Comparison of ENCODE assay signal across 11 cellular contexts in genomic region chr5:38463634-38464521, GRCh38.
DNase-seq lines count a peak whose midpoint lies in the region; ATAC-seq and TF ChIP-seq lines count a peak whose summit lies in the region.
"Had no signal": no experiment of that assay in that cellular context is flagged by ENCODE, and none has a peak within 500 bp of the region (broad histone marks: within the 10 kb centered on the region; RNA-seq: fewer than 3 reads in every experiment).

No MANE protein-coding gene starts in this region.

- DNase-seq in BJ (ENCODE audit: low read depth): peak; percentile 67
- DNase-seq in RWPE1 (ENCODE audit: low spot score): peak; percentile 84
- DNase-seq in fibroblast of peridontal ligament (ENCODE audit: extremely low read depth): peak; percentile 84
- DNase-seq in stimulated activated CD8-positive, alpha-beta memory T cell treated with anti-CD3 and anti-CD28 coated beads, Interleukin-4, amount 100 ng/mL, for 48 hours: no peak
- DNase-seq in NCI-H1417 treated with DMSO at 0.1 percent for 48 hours (lab: John Stamatoyannopoulos, UW): no peak
- DNase-seq in DMS79 (lab: John Stamatoyannopoulos, UW): no peak
- DNase-seq in stimulated activated effector memory CD8-positive, alpha-beta T cell treated with anti-CD3 and anti-CD28 coated beads, Interleukin-12 subunit alpha, Interleukin-12 subunit beta, amount 100 ng/mL, for 72 hours (ENCODE audit: low spot score in 2 of 2): no peak
- DNase-seq: activated naive CD4-positive, alpha-beta T cell treated with Interleukin-2 at 50 U/mL for 16 hours; stimulated activated naive CD8-positive, alpha-beta T cell treated with anti-CD3 and anti-CD28 coated beads, Interleukin-15, Interleukin-2, amounts not matched to agents 100 U/mL and 50 U/mL, for 24 hours had no signal

- no peaks in the 10 kb centered on the region for H3K9me3 ChIP-seq in parathyroid adenoma (ENCODE audit: control insufficient read depth, low read length)

- H3K4me3 ChIP-seq in BJ (ENCODE audit: low read depth, low read length): no peak overlapping the region
- H3K4me3 ChIP-seq in parathyroid adenoma (ENCODE audit: low read depth, low read length): no peak overlapping the region

- H3K4me1 Mint-ChIP-seq in stimulated activated effector memory CD8-positive, alpha-beta T cell treated with anti-CD3 and anti-CD28 coated beads, Interleukin-12 subunit alpha, Interleukin-12 subunit beta, amount 100 ng/mL, for 72 hours: peaks cover 8% of the 10 kb centered on the region
- H3K4me1 Mint-ChIP-seq: IgD-negative memory B cell had no signal

- ATAC-seq in stimulated activated effector memory CD8-positive, alpha-beta T cell treated with anti-CD3 and anti-CD28 coated beads, Interleukin-12 subunit alpha, Interleukin-12 subunit beta, amount 100 ng/mL, for 72 hours: no peak
- ATAC-seq: stimulated activated naive CD8-positive, alpha-beta T cell treated with anti-CD3 and anti-CD28 coated beads, Interleukin-15, Interleukin-2, amounts not matched to agents 100 U/mL and 50 U/mL, for 24 hours had no signal

- H3K4me3 Mint-ChIP-seq in stimulated activated effector memory CD8-positive, alpha-beta T cell treated with anti-CD3 and anti-CD28 coated beads, Interleukin-12 subunit alpha, Interleukin-12 subunit beta, amount 100 ng/mL, for 72 hours: no peak overlapping the region
- H3K4me3 Mint-ChIP-seq: IgD-negative memory B cell had no signal

- no peaks in the 10 kb centered on the region for H3K79me2 ChIP-seq in parathyroid adenoma

- CTCF ChIA-PET in BJ (lab: Yijun Ruan, JAX) (interaction anchor here (0.5 to 2.9 kb wide), 11 partner anchors 10 to 758 kb away, joined by 3 to 12 read pairs (median 3); no protein-coding TSS in a partner anchor), RWPE1 (lab: Yijun Ruan, JAX) (interaction anchor here (0.6 to 1.6 kb wide), 3 partner anchors 22 to 346 kb away, joined by 3 to 5 read pairs (median 4); no protein-coding TSS in a partner anchor)

- H3K4me2 ChIP-seq in parathyroid adenoma (ENCODE audit: low read length): no peak overlapping the region

- H3K27me3 ChIP-seq in BJ (ENCODE audit: control insufficient read depth, insufficient read depth, low read length): no peaks in the 10 kb centered on the region
- H3K27me3 ChIP-seq in parathyroid adenoma (ENCODE audit: control insufficient read depth, insufficient read depth, low read length): no peaks in the 10 kb centered on the region

- peak overlapping the region; percentile 69 for H3K27ac ChIP-seq in RWPE1
- H3K27ac ChIP-seq in parathyroid adenoma: peak overlapping the region; percentile 8

- H3K4me1 ChIP-seq in parathyroid adenoma: peaks cover 4% of the 10 kb centered on the region

- TF ChIP-seq CTCF in BJ (IDR thresholded peaks at IDR 0.05; ENCODE audit: insufficient read depth, low read depth, low read length) (no peak), RWPE1 (conservative IDR thresholded peaks at IDR 0.05; ENCODE audit: low read depth) (no peak), parathyroid adenoma (IDR thresholded peaks at IDR 0.05) (no peak)

- H3K9me3 Mint-ChIP-seq in stimulated activated effector memory CD8-positive, alpha-beta T cell treated with anti-CD3 and anti-CD28 coated beads, Interleukin-12 subunit alpha, Interleukin-12 subunit beta, amount 100 ng/mL, for 72 hours: no peaks in the 10 kb centered on the region

- H3K9ac ChIP-seq in parathyroid adenoma: no peak overlapping the region

- H3K27ac Mint-ChIP-seq in stimulated activated effector memory CD8-positive, alpha-beta T cell treated with anti-CD3 and anti-CD28 coated beads, Interleukin-12 subunit alpha, Interleukin-12 subunit beta, amount 100 ng/mL, for 72 hours: no peak overlapping the region
- H3K27ac Mint-ChIP-seq: IgD-negative memory B cell had no signal

- POLR2A ChIA-PET in BJ (lab: Charles Lee): interaction anchor here (0.5 to 0.6 kb wide), 2 partner anchors 86 to 362 kb away, joined by 3 read pairs; no protein-coding TSS in a partner anchor
- POLR2A ChIA-PET in RWPE1 (lab: Yijun Ruan, JAX; ENCODE audit: low non-redundant PET): interaction anchor here (0.5 kb wide), 1 partner anchor 23 kb away, joined by 3 read pairs; no protein-coding TSS in a partner anchor

- no peak overlapping the region for H2AFZ ChIP-seq in parathyroid adenoma

- H3K36me3 ChIP-seq in BJ (ENCODE audit: control insufficient read depth, insufficient read depth, low read length): no peaks in the 10 kb centered on the region
- H3K36me3 ChIP-seq in parathyroid adenoma (ENCODE audit: control insufficient read depth, insufficient read depth, low read length): no peaks in the 10 kb centered on the region

- H3K36me3 Mint-ChIP-seq in stimulated activated effector memory CD8-positive, alpha-beta T cell treated with anti-CD3 and anti-CD28 coated beads, Interleukin-12 subunit alpha, Interleukin-12 subunit beta, amount 100 ng/mL, for 72 hours: no peaks in the 10 kb centered on the region
- H3K36me3 Mint-ChIP-seq: IgD-negative memory B cell had no signal

Comparison
In these comparisons a context has a peak if more than half of its experiments do, and no peak if none do; other contexts are left out.
1. DNase-seq: peak in BJ (single experiment), RWPE1 (single experiment) and fibroblast of peridontal ligament (single experiment); none in stimulated activated CD8-positive, alpha-beta memory T cell treated with anti-CD3 and anti-CD28 coated beads, Interleukin-4, amount 100 ng/mL, for 48 hours (single experiment), NCI-H1417 treated with DMSO at 0.1 percent for 48 hours (single experiment), DMS79 (single experiment) and stimulated activated effector memory CD8-positive, alpha-beta T cell treated with anti-CD3 and anti-CD28 coated beads, Interleukin-12 subunit alpha, Interleukin-12 subunit beta, amount 100 ng/mL, for 72 hours (0 of 2).